ENCODE assay signal across 11 cellular contexts in the genomic region with DNA sequence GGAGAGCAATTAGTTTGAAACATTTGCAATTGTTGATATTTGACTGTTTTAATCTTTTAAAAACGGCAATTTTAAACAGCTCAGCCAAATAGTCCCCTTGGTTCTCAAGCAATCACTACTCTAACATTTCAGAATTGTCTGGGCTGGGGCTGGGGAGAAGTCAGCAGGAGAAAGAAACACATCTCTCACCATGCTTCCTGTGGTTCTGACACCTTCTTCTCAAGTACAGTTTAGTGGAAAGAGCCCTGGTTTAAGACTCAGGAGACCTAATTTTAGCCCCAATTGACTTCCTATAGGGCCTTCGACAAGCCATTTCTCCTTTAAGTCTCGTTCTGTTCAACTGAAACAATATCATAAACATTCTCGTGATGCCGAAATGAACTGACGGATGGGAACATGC.
DNase-seq lines count a peak whose midpoint lies in the region; ATAC-seq and TF ChIP-seq lines count a peak whose summit lies in the region.
"Had no signal": no experiment of that assay in that cellular context is flagged by ENCODE, and none has a peak within 500 bp of the region (broad histone marks: within the 10 kb centered on the region; RNA-seq: fewer than 3 reads in every experiment).

No MANE protein-coding gene starts in this region.

- H3K27ac ChIP-seq in ascending aorta (peak overlapping the region; percentile 3 to 61), mesenchymal stem cell (ENCODE audit: low read length, poor library complexity, severe bottlenecking) (no peak overlapping the region), substantia nigra (ENCODE audit: low read depth, low read length, poor library complexity, severe bottlenecking) (peak overlapping the region; percentile 75)
- H3K27ac ChIP-seq: KMS-11 had no signal

- H2BK15ac ChIP-seq in mesenchymal stem cell (ENCODE audit: low read depth, poor library complexity, severe bottlenecking): no peak overlapping the region

- H3K4me3 ChIP-seq in ascending aorta (peak overlapping the region in 1 of 2 donors; percentile 29), mesenchymal stem cell (ENCODE audit: insufficient read depth in 1 of 2, low read depth in 1 of 2, low read length in 2 of 2) (peak overlapping the region in 1 of 2 experiments; percentile 38)
- H3K4me3 ChIP-seq: GM23338 had no signal

- WGBS in mesenchymal stem cell: 81% methylated on average over 3 of the region's 6 CpGs

- no peak overlapping the region for H2AK5ac ChIP-seq in mesenchymal stem cell (ENCODE audit: low read length, severe bottlenecking)

- intact Hi-C loops in ascending aorta (cut with DNase I): loop anchor here (5.0 to 10.0 kb wide), 3 partner anchors 170 to 293 kb away; a partner anchor contains a TSS

- no peak overlapping the region for H3K14ac ChIP-seq in mesenchymal stem cell (ENCODE audit: low read length in 2 of 2)

- H3K4me2 ChIP-seq in mesenchymal stem cell (ENCODE audit: low read length, poor library complexity, severe bottlenecking): no peak overlapping the region
- H3K4me2 ChIP-seq: GM23338, KMS-11 had no signal

- H3K9me3 ChIP-seq in ascending aorta: no peaks in the 10 kb centered on the region
- no peaks in the 10 kb centered on the region for H3K9me3 ChIP-seq in mesenchymal stem cell (ENCODE audit: control insufficient read depth, low read length)

- H3K18ac ChIP-seq in mesenchymal stem cell (ENCODE audit: low read depth in 1 of 2, low read length in 2 of 2): peak overlapping the region; percentile 4 to 46

- H3K4me1 ChIP-seq in ascending aorta: peaks cover 6 to 23% of the 10 kb centered on the region in 2 donors
- H3K4me1 ChIP-seq in mesenchymal stem cell (ENCODE audit: control insufficient read depth, insufficient read depth, low read depth, low read length): peaks cover 9% of the 10 kb centered on the region

- H2BK120ac ChIP-seq in mesenchymal stem cell (ENCODE audit: low read depth, low read length): no peak overlapping the region

- DNase-seq in ascending aorta (ENCODE audit: low spot score in 2 of 2): no peak
- DNase-seq in mesenchymal stem cell: peak; percentile 21
- DNase-seq in substantia nigra (lab: John Stamatoyannopoulos, UW): peak in 1 of 49 donors; percentile 6
- no peak for DNase-seq in COLO668 (lab: John Stamatoyannopoulos, UW; ENCODE audit: unreplicated experiment)
- DNase-seq in stimulated activated CD8-positive, alpha-beta memory T cell treated with anti-CD3 and anti-CD28 coated beads, Interleukin-4, amount 100 ng/mL, for 48 hours: no peak
- DNase-seq: activated naive CD4-positive, alpha-beta T cell treated with anti-CD3 and anti-CD28 coated beads, Interleukin-2, amount 10 ng/mL, durations not matched to agents 7 days and 5 days; CD4-positive, alpha-beta T cell had no signal

- ATAC-seq in HG02610 (IDR thresholded peaks at IDR 0.05; ENCODE audit: unreplicated experiment): peak; percentile 41
- ATAC-seq in HG03135 (IDR thresholded peaks at IDR 0.05; ENCODE audit: unreplicated experiment): no peak
- ATAC-seq: GM23338 had no signal

- no peaks in the 10 kb centered on the region for H3K36me3 ChIP-seq in ascending aorta
- H3K36me3 ChIP-seq in mesenchymal stem cell (ENCODE audit: control insufficient read depth in 1 of 2, insufficient read depth in 2 of 2, low read depth in 1 of 2, low read length in 2 of 2): no peaks in the 10 kb centered on the region

- no peak overlapping the region for H4K8ac ChIP-seq in mesenchymal stem cell (ENCODE audit: low read length)

- H2BK12ac ChIP-seq in mesenchymal stem cell (ENCODE audit: low read length in 2 of 2): no peak overlapping the region

- H2AFZ ChIP-seq in mesenchymal stem cell (ENCODE audit: low read depth, low read length): no peak overlapping the region

- H2BK5ac ChIP-seq in mesenchymal stem cell (ENCODE audit: low read depth, low read length, poor library complexity, severe bottlenecking): no peak overlapping the region

- H4K91ac ChIP-seq in mesenchymal stem cell (ENCODE audit: low read length): no peak overlapping the region

- peak overlapping the region; percentile 45 for H3K9ac ChIP-seq in mesenchymal stem cell (ENCODE audit: low read length)
- H3K9ac ChIP-seq: KMS-11 had no signal

- H3K23ac ChIP-seq in mesenchymal stem cell (ENCODE audit: low read length in 2 of 2): no peak overlapping the region

- H3K79me1 ChIP-seq in mesenchymal stem cell (replicated peaks; ENCODE audit: low read length, poor library complexity, severe bottlenecking): no peaks in the 10 kb centered on the region

- no peak for TF ChIP-seq CTCF in ascending aorta (IDR thresholded peaks at IDR 0.05)

- H3K27me3 ChIP-seq in ascending aorta (no peaks in the 10 kb centered on the region), mesenchymal stem cell (ENCODE audit: control insufficient read depth in 1 of 2, insufficient read depth in 1 of 2, low read length in 2 of 2) (no peaks in the 10 kb centered on the region)

- no peak overlapping the region for H3K4ac ChIP-seq in mesenchymal stem cell (ENCODE audit: low read depth in 1 of 2, low read length in 2 of 2)
